ENCODE assay signal across 1 cellular context in genomic region chr11:125552927-125553326, GRCh38.
TF ChIP-seq lines count a peak whose summit lies in the region.

No MANE protein-coding gene starts in this region.

TF ChIP-seq in K562, 482 proteins besides CTCF, POLR2A, EP300 and RAD21 (continued from another document and continues in another):
- no peak for TF ChIP-seq BRF2 (IDR thresholded peaks at IDR 0.05; ENCODE audit: borderline replicate concordance, insufficient read depth, insufficient read length)
- TF ChIP-seq MED1 (CRISPR knock-in tag; IDR thresholded peaks at IDR 0.05; ENCODE audit: borderline replicate concordance) = no peak
- no peak for TF ChIP-seq ZC3H4 (CRISPR knock-in tag; IDR thresholded peaks at IDR 0.05; ENCODE audit: borderline replicate concordance)
- TF ChIP-seq NCOA2 (IDR thresholded peaks at IDR 0.05; ENCODE audit: partially characterized antibody in 2 of 2) = peak; percentile 70 to 71
- TF ChIP-seq ZNF232 (CRISPR knock-in tag; IDR thresholded peaks at IDR 0.05) = no peak
- 0 out of 2 replicates have a peak, but pooled peaks have one; percentile 54 for TF ChIP-seq PYGO2 (tag; IDR thresholded peaks at IDR 0.05)
- no peak for TF ChIP-seq TAF15 (IDR thresholded peaks at IDR 0.05; ENCODE audit: low read depth, low read length)
- TF ChIP-seq, protein P1, sequence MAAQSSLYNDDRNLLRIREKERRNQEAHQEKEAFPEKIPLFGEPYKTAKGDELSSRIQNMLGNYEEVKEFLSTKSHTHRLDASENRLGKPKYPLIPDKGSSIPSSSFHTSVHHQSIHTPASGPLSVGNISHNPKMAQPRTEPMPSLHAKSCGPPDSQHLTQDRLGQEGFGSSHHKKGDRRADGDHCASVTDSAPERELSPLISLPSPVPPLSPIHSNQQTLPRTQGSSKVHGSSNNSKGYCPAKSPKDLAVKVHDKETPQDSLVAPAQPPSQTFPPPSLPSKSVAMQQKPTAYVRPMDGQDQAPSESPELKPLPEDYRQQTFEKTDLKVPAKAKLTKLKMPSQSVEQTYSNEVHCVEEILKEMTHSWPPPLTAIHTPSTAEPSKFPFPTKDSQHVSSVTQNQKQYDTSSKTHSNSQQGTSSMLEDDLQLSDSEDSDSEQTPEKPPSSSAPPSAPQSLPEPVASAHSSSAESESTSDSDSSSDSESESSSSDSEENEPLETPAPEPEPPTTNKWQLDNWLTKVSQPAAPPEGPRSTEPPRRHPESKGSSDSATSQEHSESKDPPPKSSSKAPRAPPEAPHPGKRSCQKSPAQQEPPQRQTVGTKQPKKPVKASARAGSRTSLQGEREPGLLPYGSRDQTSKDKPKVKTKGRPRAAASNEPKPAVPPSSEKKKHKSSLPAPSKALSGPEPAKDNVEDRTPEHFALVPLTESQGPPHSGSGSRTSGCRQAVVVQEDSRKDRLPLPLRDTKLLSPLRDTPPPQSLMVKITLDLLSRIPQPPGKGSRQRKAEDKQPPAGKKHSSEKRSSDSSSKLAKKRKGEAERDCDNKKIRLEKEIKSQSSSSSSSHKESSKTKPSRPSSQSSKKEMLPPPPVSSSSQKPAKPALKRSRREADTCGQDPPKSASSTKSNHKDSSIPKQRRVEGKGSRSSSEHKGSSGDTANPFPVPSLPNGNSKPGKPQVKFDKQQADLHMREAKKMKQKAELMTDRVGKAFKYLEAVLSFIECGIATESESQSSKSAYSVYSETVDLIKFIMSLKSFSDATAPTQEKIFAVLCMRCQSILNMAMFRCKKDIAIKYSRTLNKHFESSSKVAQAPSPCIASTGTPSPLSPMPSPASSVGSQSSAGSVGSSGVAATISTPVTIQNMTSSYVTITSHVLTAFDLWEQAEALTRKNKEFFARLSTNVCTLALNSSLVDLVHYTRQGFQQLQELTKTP (IDR thresholded peaks at IDR 0.05; ENCODE audit: low read depth in 1 of 2, partially characterized antibody in 2 of 2) = peak in 1 of 2 experiments; percentile 85
- TF ChIP-seq SRSF7 (optimal IDR thresholded peaks at IDR 0.05; ENCODE audit: low read depth, low read length) = no peak
- TF ChIP-seq, protein P2, sequence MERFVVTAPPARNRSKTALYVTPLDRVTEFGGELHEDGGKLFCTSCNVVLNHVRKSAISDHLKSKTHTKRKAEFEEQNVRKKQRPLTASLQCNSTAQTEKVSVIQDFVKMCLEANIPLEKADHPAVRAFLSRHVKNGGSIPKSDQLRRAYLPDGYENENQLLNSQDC (CRISPR knock-in tag; IDR thresholded peaks at IDR 0.05) = no peak
- TF ChIP-seq, protein P3, sequence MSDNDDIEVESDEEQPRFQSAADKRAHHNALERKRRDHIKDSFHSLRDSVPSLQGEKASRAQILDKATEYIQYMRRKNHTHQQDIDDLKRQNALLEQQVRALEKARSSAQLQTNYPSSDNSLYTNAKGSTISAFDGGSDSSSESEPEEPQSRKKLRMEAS (CRISPR knock-in tag; IDR thresholded peaks at IDR 0.05) = no peak
- TF ChIP-seq SMAD3 (CRISPR knock-in tag; conservative IDR thresholded peaks at IDR 0.05) = peak; percentile 84
- no peak for TF ChIP-seq RBFOX2 (IDR thresholded peaks at IDR 0.05; ENCODE audit: low read depth, low read length)
- TF ChIP-seq PURB (CRISPR knock-in tag; IDR thresholded peaks at IDR 0.05; ENCODE audit: low read depth) = no peak
- no peak for TF ChIP-seq HLTF (IDR thresholded peaks at IDR 0.05)
- peak; percentile 86 for TF ChIP-seq EHMT2 (IDR thresholded peaks at IDR 0.05)
- TF ChIP-seq, protein P4, sequence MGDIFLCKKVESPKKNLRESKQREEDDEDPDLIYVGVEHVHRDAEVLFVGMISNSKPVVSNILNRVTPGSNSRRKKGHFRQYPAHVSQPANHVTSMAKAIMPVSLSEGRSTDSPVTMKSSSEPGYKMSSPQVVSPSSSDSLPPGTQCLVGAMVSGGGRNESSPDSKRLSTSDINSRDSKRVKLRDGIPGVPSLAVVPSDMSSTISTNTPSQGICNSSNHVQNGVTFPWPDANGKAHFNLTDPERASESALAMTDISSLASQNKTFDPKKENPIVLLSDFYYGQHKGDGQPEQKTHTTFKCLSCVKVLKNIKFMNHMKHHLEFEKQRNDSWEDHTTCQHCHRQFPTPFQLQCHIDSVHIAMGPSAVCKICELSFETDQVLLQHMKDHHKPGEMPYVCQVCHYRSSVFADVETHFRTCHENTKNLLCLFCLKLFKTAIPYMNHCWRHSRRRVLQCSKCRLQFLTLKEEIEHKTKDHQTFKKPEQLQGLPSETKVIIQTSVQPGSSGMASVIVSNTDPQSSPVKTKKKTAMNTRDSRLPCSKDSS (IDR thresholded peaks at IDR 0.05; ENCODE audit: low read depth, partially characterized antibody) = no peak
- no peak for TF ChIP-seq ZNF780A (CRISPR knock-in tag; IDR thresholded peaks at IDR 0.05)
- TF ChIP-seq, protein P5, sequence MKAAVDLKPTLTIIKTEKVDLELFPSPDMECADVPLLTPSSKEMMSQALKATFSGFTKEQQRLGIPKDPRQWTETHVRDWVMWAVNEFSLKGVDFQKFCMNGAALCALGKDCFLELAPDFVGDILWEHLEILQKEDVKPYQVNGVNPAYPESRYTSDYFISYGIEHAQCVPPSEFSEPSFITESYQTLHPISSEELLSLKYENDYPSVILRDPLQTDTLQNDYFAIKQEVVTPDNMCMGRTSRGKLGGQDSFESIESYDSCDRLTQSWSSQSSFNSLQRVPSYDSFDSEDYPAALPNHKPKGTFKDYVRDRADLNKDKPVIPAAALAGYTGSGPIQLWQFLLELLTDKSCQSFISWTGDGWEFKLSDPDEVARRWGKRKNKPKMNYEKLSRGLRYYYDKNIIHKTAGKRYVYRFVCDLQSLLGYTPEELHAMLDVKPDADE (conservative IDR thresholded peaks at IDR 0.05; ENCODE audit: control insufficient read depth, low read depth, low read length) = peak; percentile 86; the same call in 1 of the 2 replicates
- peak; percentile 73 for TF ChIP-seq DACH1 (IDR thresholded peaks at IDR 0.05; ENCODE audit: partially characterized antibody)
- TF ChIP-seq ZNF311 (CRISPR knock-in tag; IDR thresholded peaks at IDR 0.05) = peak; percentile 91
- no peak for TF ChIP-seq HIVEP1 (CRISPR knock-in tag; IDR thresholded peaks at IDR 0.05)
- no peak for TF ChIP-seq ATF1 (CRISPR knock-in tag; IDR thresholded peaks at IDR 0.05)
- no peak for TF ChIP-seq ATF1 (tag; IDR thresholded peaks at IDR 0.05)
- peak; percentile 97 for TF ChIP-seq TCF3 (CRISPR knock-in tag; IDR thresholded peaks at IDR 0.05)
- TF ChIP-seq RCOR1 (IDR thresholded peaks at IDR 0.05; ENCODE audit: borderline replicate concordance in 1 of 2, low read depth in 2 of 2, low read length in 2 of 2) = peak; percentile 85 to 94; a peak in 3 of 4 replicates
- peak; percentile 87 to 94 for TF ChIP-seq ARNT (IDR thresholded peaks at IDR 0.05)
- TF ChIP-seq, protein P6, sequence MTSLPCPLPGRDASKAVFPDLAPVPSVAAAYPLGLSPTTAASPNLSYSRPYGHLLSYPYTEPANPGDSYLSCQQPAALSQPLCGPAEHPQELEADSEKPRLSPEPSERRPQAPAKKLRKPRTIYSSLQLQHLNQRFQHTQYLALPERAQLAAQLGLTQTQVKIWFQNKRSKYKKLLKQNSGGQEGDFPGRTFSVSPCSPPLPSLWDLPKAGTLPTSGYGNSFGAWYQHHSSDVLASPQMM (CRISPR knock-in tag; IDR thresholded peaks at IDR 0.05) = no peak
- peak; percentile 42; the same call in 1 of the 2 replicates for TF ChIP-seq MYC (IDR thresholded peaks at IDR 0.05; ENCODE audit: low read depth, low read length)
- no peak for TF ChIP-seq MYC (CRISPR knock-in tag; IDR thresholded peaks at IDR 0.05; ENCODE audit: borderline replicate concordance, low read depth)
- peak; percentile 88 for TF ChIP-seq SMAD4 (CRISPR knock-in tag; conservative IDR thresholded peaks at IDR 0.05)
- TF ChIP-seq SAP30 (IDR thresholded peaks at IDR 0.05; ENCODE audit: borderline replicate concordance, insufficient read depth, low read depth, low read length, poor library complexity, severe bottlenecking) = no peak
- TF ChIP-seq RNF2 (IDR thresholded peaks at IDR 0.05) = peak; percentile 79
- no peak for TF ChIP-seq NELFE (IDR thresholded peaks at IDR 0.05; ENCODE audit: insufficient read depth, insufficient read length)
- TF ChIP-seq CBX5 (IDR thresholded peaks at IDR 0.05; ENCODE audit: borderline replicate concordance, low read depth) = no peak
- TF ChIP-seq TSC22D4 (tag; IDR thresholded peaks at IDR 0.05) = no peak
- no peak for TF ChIP-seq IRF9 (tag; IDR thresholded peaks at IDR 0.05)
- TF ChIP-seq NFRKB (IDR thresholded peaks at IDR 0.05; ENCODE audit: low read depth) = peak; percentile 72; the same call in 1 of the 2 replicates
- TF ChIP-seq HDGF (IDR thresholded peaks at IDR 0.05) = no peak
- no peak for TF ChIP-seq ZBTB26 (CRISPR knock-in tag; IDR thresholded peaks at IDR 0.05)
- TF ChIP-seq, protein P7, sequence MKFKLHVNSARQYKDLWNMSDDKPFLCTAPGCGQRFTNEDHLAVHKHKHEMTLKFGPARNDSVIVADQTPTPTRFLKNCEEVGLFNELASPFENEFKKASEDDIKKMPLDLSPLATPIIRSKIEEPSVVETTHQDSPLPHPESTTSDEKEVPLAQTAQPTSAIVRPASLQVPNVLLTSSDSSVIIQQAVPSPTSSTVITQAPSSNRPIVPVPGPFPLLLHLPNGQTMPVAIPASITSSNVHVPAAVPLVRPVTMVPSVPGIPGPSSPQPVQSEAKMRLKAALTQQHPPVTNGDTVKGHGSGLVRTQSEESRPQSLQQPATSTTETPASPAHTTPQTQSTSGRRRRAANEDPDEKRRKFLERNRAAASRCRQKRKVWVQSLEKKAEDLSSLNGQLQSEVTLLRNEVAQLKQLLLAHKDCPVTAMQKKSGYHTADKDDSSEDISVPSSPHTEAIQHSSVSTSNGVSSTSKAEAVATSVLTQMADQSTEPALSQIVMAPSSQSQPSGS (CRISPR knock-in tag; IDR thresholded peaks at IDR 0.05) = no peak
- 0 out of 2 replicates have a peak, but pooled peaks have one; percentile 45 for TF ChIP-seq ZNF445 (CRISPR knock-in tag; IDR thresholded peaks at IDR 0.05; ENCODE audit: low read depth)
- no peak for TF ChIP-seq YBX1 (IDR thresholded peaks at IDR 0.05)
- peak; percentile 98 for TF ChIP-seq SMARCE1 (IDR thresholded peaks at IDR 0.05)
- no peak for TF ChIP-seq ZNF699 (CRISPR knock-in tag; IDR thresholded peaks at IDR 0.05; ENCODE audit: insufficient replicate concordance)
- no peak for TF ChIP-seq ZNF76 (CRISPR knock-in tag; IDR thresholded peaks at IDR 0.05; ENCODE audit: borderline replicate concordance)
- TF ChIP-seq ZNF655 (CRISPR knock-in tag; IDR thresholded peaks at IDR 0.05) = no peak
- no peak for TF ChIP-seq LARP7 (IDR thresholded peaks at IDR 0.05)
- TF ChIP-seq ZNF583 (CRISPR knock-in tag; IDR thresholded peaks at IDR 0.05) = no peak
- peak; percentile 68; the same call in 1 of the 2 replicates for TF ChIP-seq JUND (IDR thresholded peaks at IDR 0.05; ENCODE audit: borderline replicate concordance, low read depth, low read length)
- peak; percentile 52; the same call in 1 of the 3 replicates for TF ChIP-seq JUND (tag; IDR thresholded peaks at IDR 0.05; ENCODE audit: borderline replicate concordance, low read depth, low read length)
- TF ChIP-seq ZNF668 (CRISPR knock-in tag; IDR thresholded peaks at IDR 0.05) = no peak
- no peak for TF ChIP-seq E2F1 (CRISPR knock-in tag; IDR thresholded peaks at IDR 0.05)
